ENCODE assay signal across 8 cellular contexts in the genomic region with DNA sequence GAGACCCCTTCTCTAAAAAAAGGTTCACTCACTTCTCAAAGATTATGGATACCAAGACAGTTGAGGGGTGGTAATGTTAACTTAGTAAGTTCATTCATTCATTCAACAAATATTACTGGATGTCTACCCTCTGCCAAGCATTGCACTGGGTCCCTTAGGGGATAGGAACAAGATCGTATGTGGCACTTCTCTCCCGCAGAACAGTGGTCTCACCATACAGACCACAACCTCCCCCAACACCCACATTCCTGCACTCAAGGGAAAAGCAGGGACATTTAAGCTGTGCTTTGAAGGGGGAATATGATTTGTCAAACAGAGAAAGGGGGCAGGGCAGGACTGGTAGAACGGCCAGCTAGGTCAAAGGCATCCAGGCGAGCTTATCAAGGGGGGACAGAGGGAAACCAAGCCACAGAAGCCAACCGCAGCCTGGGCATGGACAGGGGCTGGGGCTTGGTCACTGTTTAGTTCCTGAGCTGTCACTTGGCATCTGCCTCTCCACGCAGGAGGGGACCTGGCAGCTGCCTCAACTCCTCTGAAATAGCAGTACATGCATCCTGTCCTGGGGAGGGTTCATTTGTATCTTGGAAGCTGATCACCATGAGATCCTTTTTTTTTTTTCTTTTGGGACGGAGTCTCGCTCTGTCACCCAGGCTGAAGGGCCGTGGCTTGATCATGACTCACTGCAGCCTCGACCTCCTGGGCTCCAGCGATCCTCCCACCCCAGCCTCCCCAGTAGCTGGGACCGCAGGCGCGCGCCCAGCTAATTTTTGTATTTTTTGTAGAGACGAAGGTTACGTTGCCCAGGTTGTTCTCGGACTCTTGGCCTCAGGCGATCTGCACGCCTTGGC. TPM values are rescaled to one million over a fixed set of nuclear protein-coding genes. Genes with fewer than 3 reads are reported as not detected.
DNase-seq lines count a peak whose midpoint lies in the region; ATAC-seq and TF ChIP-seq lines count a peak whose summit lies in the region.

No MANE protein-coding gene starts in this region.

- no peak for TF ChIP-seq CTCF in tibial nerve (IDR thresholded peaks at IDR 0.05)

- no peak for TF ChIP-seq EP300 in tibial nerve (IDR thresholded peaks at IDR 0.05)

- 40 to 45% methylated on average over 20 of the region's 20 CpGs for WGBS in tibial nerve, 2 donors

- H3K27me3 Mint-ChIP-seq in activated T-cell treated with anti-CD3 and anti-CD28 coated beads, Interleukin-2, amount 50 U/mL, for 4 hours (ENCODE audit: low read depth), result peaks cover 7% of the 10 kb centered on the region
- peaks cover 37% of the 10 kb centered on the region for H3K27me3 Mint-ChIP-seq in activated CD8-positive, alpha-beta T cell treated with anti-CD3 and anti-CD28 coated beads, Interleukin-2, amount 10 ng/mL, durations not matched to agents 7 days and 5 days (ENCODE audit: low read depth)
- H3K27me3 Mint-ChIP-seq in immature natural killer cell (ENCODE audit: low read depth in 3 of 3), result peaks cover 2 to 11% (median 5%) of the 10 kb centered on the region in 3 donors

- no peaks in the 10 kb centered on the region for H3K36me3 Mint-ChIP-seq in activated T-cell treated with anti-CD3 and anti-CD28 coated beads, Interleukin-2, amount 50 U/mL, for 4 hours (ENCODE audit: insufficient read depth)
- H3K36me3 Mint-ChIP-seq in activated CD8-positive, alpha-beta T cell treated with anti-CD3 and anti-CD28 coated beads, Interleukin-2, amount 10 ng/mL, durations not matched to agents 7 days and 5 days (ENCODE audit: low read depth), result no peaks in the 10 kb centered on the region
- H3K36me3 Mint-ChIP-seq in immature natural killer cell, result no peaks in the 10 kb centered on the region

- no peak overlapping the region for H3K27ac Mint-ChIP-seq in activated CD8-positive, alpha-beta T cell treated with anti-CD3 and anti-CD28 coated beads, Interleukin-2, amount 10 ng/mL, durations not matched to agents 7 days and 5 days
- peak overlapping the region in 5 of 6 donors; percentile 25 to 89 (median 66) for H3K27ac Mint-ChIP-seq in immature natural killer cell

- H3K27ac ChIP-seq in tibial nerve, result peak overlapping the region; percentile 82 to 94 (median 87)

- CTCF ChIA-PET in activated CD8-positive, alpha-beta T cell treated with anti-CD3 and anti-CD28 coated beads, Interleukin-2, amount 10 ng/mL, durations not matched to agents 7 days and 5 days (lab: Charles Lee), result interaction anchor here (1.6 to 2.3 kb wide), 4 partner anchors 13 to 113 kb away, joined by 5 to 9 read pairs (median 6); no protein-coding TSS in a partner anchor

- ATAC-seq in activated T-cell treated with anti-CD3 and anti-CD28 coated beads, Interleukin-2, amount 50 U/mL, for 4 hours, result no peak
- no peak for ATAC-seq in activated CD8-positive, alpha-beta T cell treated with anti-CD3 and anti-CD28 coated beads, Interleukin-2, amount 10 ng/mL, durations not matched to agents 7 days and 5 days
- ATAC-seq in GM18511 (IDR thresholded peaks at IDR 0.05; ENCODE audit: unreplicated experiment), result no peak

- H3K4me3 Mint-ChIP-seq in activated T-cell treated with anti-CD3 and anti-CD28 coated beads, Interleukin-2, amount 50 U/mL, for 4 hours, result peak overlapping the region; percentile 80
- H3K4me3 Mint-ChIP-seq in activated CD8-positive, alpha-beta T cell treated with anti-CD3 and anti-CD28 coated beads, Interleukin-2, amount 10 ng/mL, durations not matched to agents 7 days and 5 days, result peak overlapping the region; percentile 73
- H3K4me3 Mint-ChIP-seq in immature natural killer cell, result peak overlapping the region; percentile 89 to 94 (median 92)

- TF ChIP-seq POLR2A in tibial nerve (IDR thresholded peaks at IDR 0.05), result no peak

- no peak for DNase-seq in activated T-cell treated with anti-CD3 and anti-CD28 coated beads, Interleukin-2, amount 50 U/mL, for 4 hours
- no peak for DNase-seq in activated T-cell treated with anti-CD3 and anti-CD28 coated beads, Interleukin-2, amount 50 U/mL, for 48 hours
- no peak for DNase-seq in activated CD8-positive, alpha-beta T cell treated with anti-CD3 and anti-CD28 coated beads, Interleukin-2, amount 10 ng/mL, durations not matched to agents 7 days and 5 days
- no peak for DNase-seq in immature natural killer cell
- no peak for DNase-seq in tibial nerve (ENCODE audit: low spot score in 2 of 2)
- DNase-seq in GM03348 (ENCODE audit: low spot score), result no peak
- no peak for DNase-seq in NCI-H1048 (lab: John Stamatoyannopoulos, UW)

- POLR2A ChIA-PET in activated CD8-positive, alpha-beta T cell treated with anti-CD3 and anti-CD28 coated beads, Interleukin-2, amount 10 ng/mL, durations not matched to agents 7 days and 5 days (lab: Charles Lee), result interaction anchor here (1.5 kb wide), 1 partner anchor 34 kb away, joined by 4 read pairs; the partner anchor contains the start of gene RFC2

- H3K4me3 ChIP-seq in tibial nerve, result peak overlapping the region in 3 of 4 donors; percentile 52 to 85 (median 83)

- peaks cover 21% of the 10 kb centered on the region for H3K4me1 Mint-ChIP-seq in activated T-cell treated with anti-CD3 and anti-CD28 coated beads, Interleukin-2, amount 50 U/mL, for 4 hours (ENCODE audit: low read depth)
- H3K4me1 Mint-ChIP-seq in activated CD8-positive, alpha-beta T cell treated with anti-CD3 and anti-CD28 coated beads, Interleukin-2, amount 10 ng/mL, durations not matched to agents 7 days and 5 days (ENCODE audit: low read depth), result peaks cover 23% of the 10 kb centered on the region
- H3K4me1 Mint-ChIP-seq in immature natural killer cell, result peaks cover 38 to 39% of the 10 kb centered on the region in 2 donors

- H3K27me3 ChIP-seq in tibial nerve, result no peaks in the 10 kb centered on the region

- no peaks in the 10 kb centered on the region for H3K9me3 Mint-ChIP-seq in activated T-cell treated with anti-CD3 and anti-CD28 coated beads, Interleukin-2, amount 50 U/mL, for 4 hours
- H3K9me3 Mint-ChIP-seq in activated CD8-positive, alpha-beta T cell treated with anti-CD3 and anti-CD28 coated beads, Interleukin-2, amount 10 ng/mL, durations not matched to agents 7 days and 5 days (ENCODE audit: insufficient read depth), result no peaks in the 10 kb centered on the region
- H3K9me3 Mint-ChIP-seq in immature natural killer cell, result peaks cover 0 to under 1% (median 0%) of the 10 kb centered on the region in 6 donors

- H3K9me3 ChIP-seq in tibial nerve, result no peaks in the 10 kb centered on the region

- H3K4me1 ChIP-seq in tibial nerve, result peaks cover 0 to 35% (median 27%) of the 10 kb centered on the region in 4 donors

- no peaks in the 10 kb centered on the region for H3K36me3 ChIP-seq in tibial nerve

RNA-seq across cellular contexts. Expression of gene CLIP2, which starts 0.9 kb away (rescaled TPM):
- total RNA-seq in activated T-cell treated with anti-CD3 and anti-CD28 coated beads, Interleukin-2, amount 50 U/mL, for 4 hours, result 1 to 10 TPM; 1.2 to 2.5 (median 1.4) TPM
- total RNA-seq in activated CD8-positive, alpha-beta T cell treated with anti-CD3 and anti-CD28 coated beads, Interleukin-2, amount 10 ng/mL, durations not matched to agents 7 days and 5 days, result 1 to 10 TPM; 1.5 to 1.7 TPM
- polyA plus RNA-seq in immature natural killer cell, result 1 to 10 TPM in 1 of 3 donors, under 1 TPM in 1, not detected in 1; 0.51 to 1.6 TPM
- 10 to 100 TPM; 42.0 to 48.3 (median 46.3) TPM for total RNA-seq in tibial nerve

RNA-seq across cellular contexts. Expression of gene RFC2, which starts 34.1 kb away (rescaled TPM):
- 10 to 100 TPM; 71.4 to 85.2 (median 73.8) TPM for total RNA-seq in activated T-cell treated with anti-CD3 and anti-CD28 coated beads, Interleukin-2, amount 50 U/mL, for 4 hours
- 10 to 100 TPM; 69.5 to 76.5 TPM for total RNA-seq in activated CD8-positive, alpha-beta T cell treated with anti-CD3 and anti-CD28 coated beads, Interleukin-2, amount 10 ng/mL, durations not matched to agents 7 days and 5 days
- 10 to 100 TPM; 48.1 to 79.5 (median 63.0) TPM for polyA plus RNA-seq in immature natural killer cell
- 10 to 100 TPM in 3 of 4 donors, 1 to 10 TPM in 1; 8.4 to 25.1 (median 14.1) TPM for total RNA-seq in tibial nerve

Comparison
In these comparisons a context has a peak if more than half of its experiments do, and no peak if none do; other contexts are left out.
1. RNA of gene CLIP2, which starts 0.9 kb away (total RNA-seq): 42.0 to 48.3 TPM in tibial nerve; 1.5 to 1.7 TPM in activated CD8-positive, alpha-beta T cell treated with anti-CD3 and anti-CD28 coated beads, Interleukin-2, amount 10 ng/mL, durations not matched to agents 7 days and 5 days and 1.2 to 2.5 TPM in activated T-cell treated with anti-CD3 and anti-CD28 coated beads, Interleukin-2, amount 50 U/mL, for 4 hours; every median in the first group is over 10 times any median in the second.
2. Peak in every context shown above with its lines, with median percentiles within 50 percentile points of each other: H3K4me3 Mint-ChIP-seq.